8 cellular contexts compared by ENCODE assay signal in genomic region chr11:95067042-95067827, GRCh38. TPM values are rescaled to one million over a fixed set of nuclear protein-coding genes. Genes with fewer than 3 reads are reported as not detected.
DNase-seq lines count a peak whose midpoint lies in the region; ATAC-seq and TF ChIP-seq lines count a peak whose summit lies in the region.

No MANE protein-coding gene starts in this region.

- H3K9me3 ChIP-seq in thoracic aorta, result no peaks in the 10 kb centered on the region

- no peaks in the 10 kb centered on the region for H3K36me3 ChIP-seq in thoracic aorta

- H3K4me3 ChIP-seq in Jurkat, Clone E6-1 (ENCODE audit: low read length), result peak overlapping the region; percentile 86
- peak overlapping the region; percentile 83 for H3K4me3 ChIP-seq in thoracic aorta

- H3K27me3 ChIP-seq in thoracic aorta (replicated peaks; ENCODE audit: insufficient read depth), result no peaks in the 10 kb centered on the region

- peak; percentile 84 for DNase-seq in ELF-1 (ENCODE audit: low read depth, low spot score)
- peak; percentile 50 for DNase-seq in Jurkat, Clone E6-1 (ENCODE audit: low read depth, low spot score)
- DNase-seq in SHP77 (lab: John Stamatoyannopoulos, UW), result peak; percentile 67 to 83
- DNase-seq in activated naive CD4-positive, alpha-beta T cell treated with Interleukin-2 at 50 U/mL for 16 hours, result peak; percentile 81
- DNase-seq in germinal center (ENCODE audit: low spot score), result peak; percentile 59
- DNase-seq in occipital lobe (lab: John Stamatoyannopoulos, UW), result peak; percentile 78
- peak; percentile 36 for DNase-seq in thoracic aorta (ENCODE audit: low spot score)

- peaks cover 10 to 19% of the 10 kb centered on the region in 2 donors for H3K4me1 ChIP-seq in thoracic aorta (ENCODE audit: control insufficient read depth in 1 of 2, low read depth in 2 of 2)

- ATAC-seq in GM21717 (IDR thresholded peaks at IDR 0.05; ENCODE audit: unreplicated experiment) (peak; percentile 71), thoracic aorta (ENCODE audit: insufficient number of reproducible peaks, low FRiP score, low read depth) (peak; percentile 78)

- peak; percentile 59 for TF ChIP-seq CTCF in thoracic aorta (IDR thresholded peaks at IDR 0.05)

- H3K27ac ChIP-seq in thoracic aorta, result peak overlapping the region; percentile 97 to 99

RNA-seq across cellular contexts. Expression of gene SRSF8, which starts 0.5 kb away (rescaled TPM):
- 41.1 TPM for polyA plus RNA-seq in Jurkat, Clone E6-1 (2012; ENCODE audit: insufficient read depth, insufficient read length)
- total RNA-seq in occipital lobe, result 16.1 TPM
- 10 to 100 TPM; 25.6 to 39.9 TPM for total RNA-seq in thoracic aorta

RNA-seq across cellular contexts. Expression of gene KDM4F, which starts 18.0 kb away (rescaled TPM):
- not detected for polyA plus RNA-seq in Jurkat, Clone E6-1 (2012; ENCODE audit: insufficient read depth, insufficient read length)
- total RNA-seq in occipital lobe (not detected), thoracic aorta (not detected)

RNA-seq across cellular contexts. Expression of gene ENDOD1, which starts 22.4 kb away (rescaled TPM):
- polyA plus RNA-seq in Jurkat, Clone E6-1 (2012; ENCODE audit: insufficient read depth, insufficient read length), result 21.2 TPM
- total RNA-seq in occipital lobe, result 22.9 TPM
- 100 to 1,000 TPM in 1 of 2 donors, 10 to 100 TPM in 1; 86.9 to 155 TPM for total RNA-seq in thoracic aorta

RNA-seq across cellular contexts. Expression of gene KDM4E, which starts 42.2 kb away (rescaled TPM):
- polyA plus RNA-seq in Jurkat, Clone E6-1 (2012; ENCODE audit: insufficient read depth, insufficient read length), result not detected
- total RNA-seq in occipital lobe (not detected), thoracic aorta (not detected)

Comparison
In these comparisons a context has a peak if more than half of its experiments do, and no peak if none do; other contexts are left out.
1. Peak in every context shown above with its lines: DNase-seq, ATAC-seq, H3K4me3 ChIP-seq and H3K27ac ChIP-seq.